Comparison of ENCODE assay signal across 19 cellular contexts in genomic region chr22:46851311-46851710, GRCh38.
"Had no signal": no experiment of that assay in that cellular context is flagged by ENCODE, and none has a peak within 500 bp of the region (broad histone marks: within the 10 kb centered on the region; RNA-seq: fewer than 3 reads in every experiment).

No MANE protein-coding gene starts in this region.

- H3K27ac ChIP-seq: colonic mucosa, heart left ventricle, psoas muscle, right lobe of liver, spleen had no signal

- ATAC-seq: heart left ventricle; left lobe of liver; psoas muscle; right lobe of liver; stimulated activated naive B cell treated with anti-CD40 and anti-IgM and Interleukin-4, amounts not matched to agents 10 μg/mL and 1 μg/mL and 100 μg/mL, for 72 hours had no signal

- H3K4me3 ChIP-seq: colonic mucosa, heart left ventricle, psoas muscle, right lobe of liver, spleen had no signal

- H3K27me3 Mint-ChIP-seq: memory B cell; naive B cell; stimulated activated naive B cell treated with anti-CD40 and anti-IgM and Interleukin-4, amounts not matched to agents 10 μg/mL and 1 μg/mL and 100 μg/mL, for 72 hours; type B pancreatic cell had no signal

- H3K4me1 ChIP-seq: colonic mucosa had no signal

- H3K9me3 Mint-ChIP-seq: memory B cell; mesothelial cell of epicardium; nephron; stimulated activated naive B cell treated with anti-CD40 and anti-IgM and Interleukin-4, amounts not matched to agents 10 μg/mL and 1 μg/mL and 100 μg/mL, for 72 hours; type B pancreatic cell had no signal

- H3K4me3 Mint-ChIP-seq: memory B cell; mesothelial cell of epicardium; naive B cell; nephron; stimulated activated naive B cell treated with anti-CD40 and anti-IgM and Interleukin-4, amounts not matched to agents 10 μg/mL and 1 μg/mL and 100 μg/mL, for 72 hours; type B pancreatic cell had no signal

- H3K9me3 ChIP-seq: colonic mucosa, heart left ventricle, psoas muscle, right lobe of liver, spleen had no signal

- H3K36me3 ChIP-seq: colonic mucosa had no signal

- H3K27ac Mint-ChIP-seq: memory B cell; mesothelial cell of epicardium; nephron; stimulated activated naive B cell treated with anti-CD40 and anti-IgM and Interleukin-4, amounts not matched to agents 10 μg/mL and 1 μg/mL and 100 μg/mL, for 72 hours; type B pancreatic cell had no signal

- H3K27me3 ChIP-seq: colonic mucosa, heart left ventricle, right lobe of liver, spleen had no signal

- DNase-seq: colonic mucosa; effector CD4-positive, alpha-beta T cell; foreskin melanocyte; heart left ventricle; hippocampal formation; naive B cell; psoas muscle; retina; right lobe of liver; spleen; stimulated activated CD4-positive, alpha-beta T cell treated with anti-CD3 and anti-CD28 coated beads, Interleukin-15, amount 100 ng/mL, for 24 hours; stimulated activated CD4-positive, alpha-beta T cell treated with anti-CD3 and anti-CD28 coated beads, Interleukin-1b, Interleukin-23, amount 100 ng/mL, for 48 hours; stimulated activated CD4-positive, alpha-beta T cell treated with anti-CD3 and anti-CD28 coated beads, Interleukin-4, amount 100 ng/mL, for 24 hours; stimulated activated naive B cell treated with anti-CD40 and anti-IgM and Interleukin-4, amounts not matched to agents 10 μg/mL and 1 μg/mL and 100 μg/mL, for 72 hours had no signal
